19 cellular contexts compared by ENCODE assay signal in genomic region chr12:21828779-21829178, GRCh38. TPM values are rescaled to one million over a fixed set of nuclear protein-coding genes. Genes with fewer than 3 reads are reported as not detected.
A peak's percentile ranks its signal among the peaks of the same experiment; 100 is the strongest.
DNase-seq lines count a peak whose midpoint lies in the region; ATAC-seq, FAIRE-seq and TF ChIP-seq lines count a peak whose summit lies in the region.
"Had no signal": no experiment of that assay in that cellular context is flagged by ENCODE, and none has a peak within 500 bp of the region (broad histone marks: within the 10 kb centered on the region; RNA-seq: fewer than 3 reads in every experiment).

No MANE protein-coding gene starts in this region.

- WGBS in SK-N-SH (ENCODE audit: low lambda C conversion rate): 22% methylated on average over 8 of the region's 8 CpGs
- 70 to 81% methylated on average over 8 of the region's 8 CpGs for WGBS in transverse colon (ENCODE audit: low coverage in 1 of 2), 2 donors

- H3K4me1 ChIP-seq in SK-N-SH (ENCODE audit: control insufficient read depth in 1 of 2, insufficient read depth in 2 of 2, low read depth in 1 of 2, low read length in 1 of 2): no peaks in the 10 kb centered on the region
- peaks cover 0 to 3% of the 10 kb centered on the region in 2 donors for H3K4me1 ChIP-seq in muscle layer of duodenum (ENCODE audit: control insufficient read depth in 1 of 2, insufficient read depth in 2 of 2, low read length in 2 of 2)
- H3K4me1 ChIP-seq in transverse colon: peaks cover 0 to 17% (median 2%) of the 10 kb centered on the region in 4 donors

- H4K20me1 ChIP-seq in SK-N-SH (ENCODE audit: insufficient read depth): no peaks in the 10 kb centered on the region

- H3K36me3 ChIP-seq in SK-N-SH (replicated peaks in 1 of 2; ENCODE audit: control insufficient read depth in 1 of 2, insufficient read depth in 2 of 2, low read length in 1 of 2): no peaks in the 10 kb centered on the region
- H3K36me3 ChIP-seq in muscle layer of duodenum (ENCODE audit: control insufficient read depth in 1 of 2, insufficient read depth in 2 of 2, low read length in 2 of 2): no peaks in the 10 kb centered on the region
- no peaks in the 10 kb centered on the region for H3K36me3 ChIP-seq in transverse colon

- 0 out of 2 replicates have a peak, but pooled peaks cover 5% of the 10 kb centered on the region for H3K27me3 ChIP-seq in SK-N-SH (ENCODE audit: insufficient read depth)
- no peaks in the 10 kb centered on the region for H3K27me3 ChIP-seq in muscle layer of duodenum (ENCODE audit: low read depth, low read length)
- no peaks in the 10 kb centered on the region for H3K27me3 ChIP-seq in transverse colon
- H3K27me3 ChIP-seq: heart left ventricle had no signal

- in situ Hi-C loops in transverse colon (cut with MboI; ENCODE audit: low pct_ligation_motif_present in 1 of 4, low pct_unique_long_range_greater_than_20kb in 1 of 4, low sequenced_read_pairs in 3 of 4): loop anchor here in 1 of 4 donors (25.0 kb wide), 1 partner anchor 91 kb away; no protein-coding TSS in a partner anchor

- no peaks in the 10 kb centered on the region for H3K9me2 ChIP-seq in SK-N-SH

- POLR2A ChIA-PET in SK-N-SH (lab: Yijun Ruan, JAX): no interaction called here

- H3K4me2 ChIP-seq in SK-N-SH: peak overlapping the region; percentile 27; the same call in 1 of the 2 replicates

- no peak for TF ChIP-seq RAD21 in SK-N-SH (IDR thresholded peaks at IDR 0.05; ENCODE audit: low read length)

- no peaks in the 10 kb centered on the region for H3F3A ChIP-seq in SK-N-SH (replicated peaks; ENCODE audit: insufficient read depth)

- peak; percentile 50 for FAIRE-seq in endometrium (lab: Jason Lieb, UNC)
- FAIRE-seq: A204.1 had no signal

- no peak for ATAC-seq in SK-N-SH treated with all-trans-retinoic acid at 6 μM for 48 hours
- ATAC-seq: activated CD8-positive, alpha-beta T cell treated with anti-CD3 and anti-CD28 coated beads for 36 hours; HCT116; stimulated activated naive CD8-positive, alpha-beta T cell treated with anti-CD3 and anti-CD28 coated beads, Interleukin-15, Interleukin-2, amounts not matched to agents 100 U/mL and 50 U/mL, for 24 hours had no signal

- DNase-seq in SK-N-SH (no peak), transverse colon (peak; percentile 10), NCI-H146 treated with DMSO at 0.1 percent for 48 hours (lab: John Stamatoyannopoulos, UW; ENCODE audit: unreplicated experiment) (no peak), activated gamma-delta T cell (lab: John Stamatoyannopoulos, UW) (no peak)
- DNase-seq in stimulated activated CD4-positive, alpha-beta T cell treated with anti-CD3 and anti-CD28 coated beads, Interleukin-12 subunit alpha, Interleukin-12 subunit beta, amount 100 ng/mL, for 4 hours: no peak
- DNase-seq: activated CD8-positive, alpha-beta T cell treated with anti-CD3 and anti-CD28 coated beads for 36 hours; Calu3; heart left ventricle; naive B cell; NCI-H187 treated with DMSO at 0.1 percent for 48 hours; NK-92 treated with Interleukin-12 subunit alpha and Interleukin-12 subunit beta, amount 100 ng/mL, for 24 hours; retina; SIG-M5; stimulated activated naive CD8-positive, alpha-beta T cell treated with anti-CD3 and anti-CD28 coated beads, Interleukin-15, Interleukin-2, amounts not matched to agents 100 U/mL and 50 U/mL, for 24 hours had no signal

- H3K27ac ChIP-seq in SK-N-SH (ENCODE audit: low read depth in 2 of 2, low read length in 1 of 2) (no peak overlapping the region), muscle layer of duodenum (ENCODE audit: low read length) (peak overlapping the region; percentile 49), transverse colon (peak overlapping the region; percentile 17 to 63 (median 54))

- H3K79me2 ChIP-seq in SK-N-SH (ENCODE audit: insufficient read depth): no peaks in the 10 kb centered on the region

- TF ChIP-seq EP300 in SK-N-SH (IDR thresholded peaks at IDR 0.05; ENCODE audit: borderline replicate concordance in 1 of 2, low read depth in 1 of 2, low read length in 1 of 2) (no peak), transverse colon (IDR thresholded peaks at IDR 0.05; ENCODE audit: low read depth) (no peak)

- H2AFZ ChIP-seq in SK-N-SH (ENCODE audit: low read depth): no peak overlapping the region

- H3K4me3 ChIP-seq in SK-N-SH (ENCODE audit: low read depth in 2 of 2, low read length in 1 of 2) (peak overlapping the region in 1 of 2 experiments; percentile 38; a peak in 1 of 4 replicates), muscle layer of duodenum (ENCODE audit: low read depth in 1 of 2, low read length in 2 of 2) (no peak overlapping the region), transverse colon (no peak overlapping the region)
- H3K4me3 ChIP-seq: heart left ventricle had no signal

- no peak overlapping the region for H3K9ac ChIP-seq in SK-N-SH

- H3K9me3 ChIP-seq in SK-N-SH (no peaks in the 10 kb centered on the region), muscle layer of duodenum (ENCODE audit: control insufficient read depth in 1 of 2, low read length in 2 of 2) (no peaks in the 10 kb centered on the region), transverse colon (no peaks in the 10 kb centered on the region)
- H3K9me3 ChIP-seq: heart left ventricle had no signal

- intact Hi-C loops in transverse colon (cut with DNase I; ENCODE audit: low total_unique reads): no loop called here

- CTCF ChIA-PET in SK-N-SH (lab: Yijun Ruan, JAX): no interaction called here

- no peak for TF ChIP-seq POLR2A in transverse colon (IDR thresholded peaks at IDR 0.05)

- no peak for TF ChIP-seq CTCF in SK-N-SH (IDR thresholded peaks at IDR 0.05)
- TF ChIP-seq CTCF in transverse colon (IDR thresholded peaks at IDR 0.05): no peak

TF ChIP-seq in SK-N-SH, 30 proteins besides CTCF, POLR2A, EP300 and RAD21:
- no peak for TF ChIP-seq PBX3 (IDR thresholded peaks at IDR 0.05)
- TF ChIP-seq FOXJ3 (CRISPR knock-in tag; IDR thresholded peaks at IDR 0.05): no peak
- TF ChIP-seq FOXM1 (IDR thresholded peaks at IDR 0.05; ENCODE audit: low read depth): no peak
- TF ChIP-seq POLR2AphosphoS5 (IDR thresholded peaks at IDR 0.05; ENCODE audit: low read depth, low read length): no peak

TF ChIP-seq in SK-N-SH treated with all-trans-retinoic acid at 6 μM for 48 hours, 23 proteins besides CTCF, POLR2A, EP300 and RAD21:
- TF ChIP-seq SNAI2 (CRISPR knock-in tag; IDR thresholded peaks at IDR 0.05) (no peak), ZNF8 (CRISPR knock-in tag; IDR thresholded peaks at IDR 0.05) (no peak), ZFP30 (CRISPR knock-in tag; IDR thresholded peaks at IDR 0.05) (no peak), ARNTL (CRISPR knock-in tag; IDR thresholded peaks at IDR 0.05; ENCODE audit: borderline replicate concordance, low read depth) (no peak), ISL1 (CRISPR knock-in tag; IDR thresholded peaks at IDR 0.05) (no peak)
- TF ChIP-seq, protein P1, sequence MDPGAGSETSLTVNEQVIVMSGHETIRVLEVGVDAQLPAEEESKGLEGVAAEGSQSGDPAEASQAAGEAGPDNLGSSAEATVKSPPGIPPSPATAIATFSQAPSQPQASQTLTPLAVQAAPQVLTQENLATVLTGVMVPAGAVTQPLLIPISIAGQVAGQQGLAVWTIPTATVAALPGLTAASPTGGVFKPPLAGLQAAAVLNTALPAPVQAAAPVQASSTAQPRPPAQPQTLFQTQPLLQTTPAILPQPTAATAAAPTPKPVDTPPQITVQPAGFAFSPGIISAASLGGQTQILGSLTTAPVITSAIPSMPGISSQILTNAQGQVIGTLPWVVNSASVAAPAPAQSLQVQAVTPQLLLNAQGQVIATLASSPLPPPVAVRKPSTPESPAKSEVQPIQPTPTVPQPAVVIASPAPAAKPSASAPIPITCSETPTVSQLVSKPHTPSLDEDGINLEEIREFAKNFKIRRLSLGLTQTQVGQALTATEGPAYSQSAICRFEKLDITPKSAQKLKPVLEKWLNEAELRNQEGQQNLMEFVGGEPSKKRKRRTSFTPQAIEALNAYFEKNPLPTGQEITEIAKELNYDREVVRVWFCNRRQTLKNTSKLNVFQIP (CRISPR knock-in tag; IDR thresholded peaks at IDR 0.05; ENCODE audit: borderline replicate concordance, low read depth): no peak

RNA-seq across cellular contexts. Expression of gene KCNJ8, which starts 54.3 kb away (rescaled TPM):
- polyA plus RNA-seq in SK-N-SH (2012; rRNA removed): 0.15 and 0.37 TPM in 2 replicates
- 0.21 and 0.55 TPM in 2 replicates for polyA plus RNA-seq in SK-N-SH (2012; cell fraction: cytosol; rRNA removed)
- 0.04 and 0.36 TPM in 2 replicates for polyA plus RNA-seq in SK-N-SH (2012; cell fraction: nucleus; rRNA removed)
- 10 to 100 TPM in 1 of 4 donors, 1 to 10 TPM in 3; 3.0 to 22.1 (median 3.6) TPM for total RNA-seq in transverse colon
- total RNA-seq: activated CD8-positive, alpha-beta T cell treated with anti-CD3 and anti-CD28 coated beads for 36 hours; Calu3 had no signal

Comparison
In these comparisons a context has a peak if more than half of its experiments do, and no peak if none do; other contexts are left out.
1. H3K27ac ChIP-seq: peak in muscle layer of duodenum (single experiment) and transverse colon (4 of 4); none in SK-N-SH (0 of 2).